Comparison of ENCODE assay signal across 8 cellular contexts in genomic region chr14:104723651-104724406, GRCh38. TPM values are rescaled to one million over a fixed set of nuclear protein-coding genes. Genes with fewer than 3 reads are reported as not detected.
A peak's percentile ranks its signal among the peaks of the same experiment; 100 is the strongest.
DNase-seq lines count a peak whose midpoint lies in the region; TF ChIP-seq lines count a peak whose summit lies in the region.

ADSS1 (plus strand) TSS chr14:104724229; CDS start chr14:104724271, 42 bp downstream.

- peak within 1 kb of the TSS; percentile 54 to 68 for H3K27ac ChIP-seq in breast epithelium

- no peak for TF ChIP-seq RAD21 in Ishikawa (IDR thresholded peaks at IDR 0.05; ENCODE audit: low read depth)

- DNase-seq in AG08395 (ENCODE audit: low spot score): peak; percentile 87
- DNase-seq in UCSD-AML1 (lab: John Stamatoyannopoulos, UW; ENCODE audit: unreplicated experiment): peak; percentile 77
- no peak for DNase-seq in breast epithelium (ENCODE audit: low spot score in 2 of 2)
- no peak for DNase-seq in kidney epithelial cell (ENCODE audit: low read depth)
- peak; percentile 30 for DNase-seq in stimulated activated CD4-positive, alpha-beta T cell treated with anti-CD3 and anti-CD28 coated beads, Interleukin-1b, Interleukin-23, amount 100 ng/mL, for 48 hours
- no peak for DNase-seq in NCI-H128 (lab: John Stamatoyannopoulos, UW; ENCODE audit: unreplicated experiment)

- TF ChIP-seq EP300 in Ishikawa (IDR thresholded peaks at IDR 0.05; ENCODE audit: borderline replicate concordance): no peak

- H3K36me3 ChIP-seq in breast epithelium (no peaks in the 10 kb centered on the region), kidney epithelial cell (ENCODE audit: control insufficient read depth, insufficient read depth, low read length) (no peaks in the 10 kb centered on the region)

- H3K27me3 ChIP-seq in breast epithelium (no peaks in the 10 kb centered on the region), kidney epithelial cell (ENCODE audit: control insufficient read depth, insufficient read depth, low read length) (peaks cover 3% of the 10 kb centered on the region)

- peaks cover 11 to 16% of the 10 kb centered on the region in 2 donors for H3K4me1 ChIP-seq in breast epithelium

- peak; percentile 77 to 79 (median 79) for TF ChIP-seq CTCF in breast epithelium (IDR thresholded peaks at IDR 0.05)
- peak; percentile 43 for TF ChIP-seq CTCF in kidney epithelial cell (IDR thresholded peaks at IDR 0.05; ENCODE audit: insufficient read depth, low read length, poor library complexity, severe bottlenecking)

- H3K4me3 ChIP-seq in breast epithelium (peak within 1 kb of the TSS; percentile 53 to 96 (median 75)), kidney epithelial cell (ENCODE audit: low read depth, low read length) (peak within 1 kb of the TSS; percentile 52)

- no peaks in the 10 kb centered on the region for H3K9me3 ChIP-seq in breast epithelium

- intact Hi-C loops in breast epithelium (cut with DNase I; ENCODE audit: low total_unique reads): no loop called here

- TF ChIP-seq POLR2A in GM18526 (IDR thresholded peaks at IDR 0.05; ENCODE audit: extremely low read depth, insufficient read length) (peak; percentile 32), breast epithelium (IDR thresholded peaks at IDR 0.05) (no peak)

TF ChIP-seq in Ishikawa, 13 proteins besides CTCF, POLR2A, EP300 and RAD21:
- TF ChIP-seq USF1 (IDR thresholded peaks at IDR 0.05): no peak
- no peak for TF ChIP-seq TEAD4 (IDR thresholded peaks at IDR 0.05)
- peak; percentile 38; the same call in 1 of the 2 replicates for TF ChIP-seq TAF1 (IDR thresholded peaks at IDR 0.05; ENCODE audit: low read depth)
- TF ChIP-seq TCF12 (IDR thresholded peaks at IDR 0.05; ENCODE audit: low read depth): no peak; the same call in 1 of the 2 replicates
- TF ChIP-seq CREB1 (IDR thresholded peaks at IDR 0.05; ENCODE audit: low read depth): no peak
- peak; percentile 34; the same call in 1 of the 2 replicates for TF ChIP-seq ZBTB7A (IDR thresholded peaks at IDR 0.05; ENCODE audit: low read depth)
- TF ChIP-seq MAX (IDR thresholded peaks at IDR 0.05): peak; percentile 53; the same call in 1 of the 2 replicates
- TF ChIP-seq, protein P1, sequence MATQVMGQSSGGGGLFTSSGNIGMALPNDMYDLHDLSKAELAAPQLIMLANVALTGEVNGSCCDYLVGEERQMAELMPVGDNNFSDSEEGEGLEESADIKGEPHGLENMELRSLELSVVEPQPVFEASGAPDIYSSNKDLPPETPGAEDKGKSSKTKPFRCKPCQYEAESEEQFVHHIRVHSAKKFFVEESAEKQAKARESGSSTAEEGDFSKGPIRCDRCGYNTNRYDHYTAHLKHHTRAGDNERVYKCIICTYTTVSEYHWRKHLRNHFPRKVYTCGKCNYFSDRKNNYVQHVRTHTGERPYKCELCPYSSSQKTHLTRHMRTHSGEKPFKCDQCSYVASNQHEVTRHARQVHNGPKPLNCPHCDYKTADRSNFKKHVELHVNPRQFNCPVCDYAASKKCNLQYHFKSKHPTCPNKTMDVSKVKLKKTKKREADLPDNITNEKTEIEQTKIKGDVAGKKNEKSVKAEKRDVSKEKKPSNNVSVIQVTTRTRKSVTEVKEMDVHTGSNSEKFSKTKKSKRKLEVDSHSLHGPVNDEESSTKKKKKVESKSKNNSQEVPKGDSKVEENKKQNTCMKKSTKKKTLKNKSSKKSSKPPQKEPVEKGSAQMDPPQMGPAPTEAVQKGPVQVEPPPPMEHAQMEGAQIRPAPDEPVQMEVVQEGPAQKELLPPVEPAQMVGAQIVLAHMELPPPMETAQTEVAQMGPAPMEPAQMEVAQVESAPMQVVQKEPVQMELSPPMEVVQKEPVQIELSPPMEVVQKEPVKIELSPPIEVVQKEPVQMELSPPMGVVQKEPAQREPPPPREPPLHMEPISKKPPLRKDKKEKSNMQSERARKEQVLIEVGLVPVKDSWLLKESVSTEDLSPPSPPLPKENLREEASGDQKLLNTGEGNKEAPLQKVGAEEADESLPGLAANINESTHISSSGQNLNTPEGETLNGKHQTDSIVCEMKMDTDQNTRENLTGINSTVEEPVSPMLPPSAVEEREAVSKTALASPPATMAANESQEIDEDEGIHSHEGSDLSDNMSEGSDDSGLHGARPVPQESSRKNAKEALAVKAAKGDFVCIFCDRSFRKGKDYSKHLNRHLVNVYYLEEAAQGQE (IDR thresholded peaks at IDR 0.05; ENCODE audit: low read depth): no peak
- no peak for TF ChIP-seq FOXM1 (IDR thresholded peaks at IDR 0.05; ENCODE audit: borderline replicate concordance, low read depth)
- TF ChIP-seq YY1 (IDR thresholded peaks at IDR 0.05; ENCODE audit: low read depth): peak; percentile 72
- TF ChIP-seq CEBPB (IDR thresholded peaks at IDR 0.05): no peak

RNA-seq across cellular contexts. Expression of gene ADSS1, which starts in this region (rescaled TPM):
- total RNA-seq in breast epithelium (10 to 100 TPM in 1 of 3 donors, 1 to 10 TPM in 2; 6.9 to 13.0 (median 7.3) TPM), kidney epithelial cell (3.4 and 10.3 TPM in 2 replicates)

Comparison
In these comparisons a context has a peak if more than half of its experiments do, and no peak if none do; other contexts are left out.
1. DNase-seq: peak in AG08395 (single experiment), UCSD-AML1 (single experiment) and stimulated activated CD4-positive, alpha-beta T cell treated with anti-CD3 and anti-CD28 coated beads, Interleukin-1b, Interleukin-23, amount 100 ng/mL, for 48 hours (single experiment); none in breast epithelium (0 of 2), kidney epithelial cell (single experiment) and NCI-H128 (single experiment).